In the genomic region with DNA sequence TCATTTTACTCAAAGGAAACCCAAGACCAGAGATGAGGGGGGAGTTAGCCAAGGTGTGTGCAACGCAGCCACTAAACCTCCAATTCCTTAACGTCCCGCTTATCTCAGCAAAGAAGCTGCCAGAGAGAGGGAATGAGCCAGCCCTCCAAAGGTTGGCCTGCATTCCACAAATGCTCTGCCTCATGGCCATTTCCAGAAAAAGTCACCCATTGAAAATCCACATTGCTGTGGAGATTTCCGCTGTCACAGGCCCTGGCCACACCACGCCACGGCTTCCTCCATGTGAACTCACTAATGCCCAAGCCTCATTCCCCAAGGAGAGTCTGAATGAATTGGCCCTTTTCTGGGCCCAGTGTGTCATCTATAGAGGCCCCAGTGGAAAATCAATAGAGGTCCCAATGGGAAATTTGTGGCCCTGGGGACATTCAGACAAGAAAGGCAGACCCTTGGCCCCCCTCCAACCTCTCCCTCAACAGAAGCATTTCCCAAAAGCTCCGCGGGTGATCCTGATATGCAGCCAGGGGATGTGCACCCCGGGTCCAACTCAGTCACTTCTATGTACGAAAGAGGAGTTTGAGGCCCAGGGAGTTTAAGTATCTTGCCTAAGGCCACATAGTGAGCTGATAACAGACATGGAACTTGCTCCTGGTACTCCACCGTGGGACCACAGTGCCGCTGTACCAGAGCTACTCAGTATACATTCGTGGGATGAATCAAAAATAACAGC, we compare ENCODE assay signal across 12 cellular contexts. TPM values are rescaled to one million over a fixed set of nuclear protein-coding genes. Genes with fewer than 3 reads are reported as not detected.
DNase-seq lines count a peak whose midpoint lies in the region; ATAC-seq and TF ChIP-seq lines count a peak whose summit lies in the region.
"Had no signal": no experiment of that assay in that cellular context is flagged by ENCODE, and none has a peak within 500 bp of the region (broad histone marks: within the 10 kb centered on the region; RNA-seq: fewer than 3 reads in every experiment).

No MANE protein-coding gene starts in this region.

- H3K9me2 ChIP-seq in PC-3 (replicated peaks; ENCODE audit: low read length): no peaks in the 10 kb centered on the region

- no peaks in the 10 kb centered on the region for H3K9me3 ChIP-seq in A673 (ENCODE audit: low read depth, low read length, poor library complexity, severe bottlenecking)
- no peaks in the 10 kb centered on the region for H3K9me3 ChIP-seq in PC-3 (ENCODE audit: low read length)
- H3K9me3 ChIP-seq in muscle layer of duodenum (ENCODE audit: control insufficient read depth in 1 of 2, low read length in 2 of 2): no peaks in the 10 kb centered on the region

- peaks cover 2% of the 10 kb centered on the region for H3K4me1 Mint-ChIP-seq in activated T-cell treated with anti-CD3 and anti-CD28 coated beads, Interleukin-2, amount 50 U/mL, for 24 hours (ENCODE audit: low read depth)

- H3K27ac ChIP-seq in A673 (ENCODE audit: low read depth, low read length, poor library complexity, severe bottlenecking) (peak overlapping the region; percentile 87), PC-3 (ENCODE audit: low read length) (peak overlapping the region; percentile 97), muscle layer of duodenum (ENCODE audit: low read length) (peak overlapping the region; percentile 54)

- H3K36me3 Mint-ChIP-seq in activated T-cell treated with anti-CD3 and anti-CD28 coated beads, Interleukin-2, amount 50 U/mL, for 24 hours (ENCODE audit: low read depth): no peaks in the 10 kb centered on the region
- H3K36me3 Mint-ChIP-seq: activated naive CD4-positive, alpha-beta T cell treated with anti-CD3 and anti-CD28 coated beads, Interleukin-2, amount 50 U/mL, for 24 hours; immature natural killer cell had no signal

- H3K9me3 Mint-ChIP-seq in activated T-cell treated with anti-CD3 and anti-CD28 coated beads, Interleukin-2, amount 50 U/mL, for 24 hours: no peaks in the 10 kb centered on the region
- H3K9me3 Mint-ChIP-seq: activated naive CD4-positive, alpha-beta T cell treated with anti-CD3 and anti-CD28 coated beads, Interleukin-2, amount 50 U/mL, for 24 hours; immature natural killer cell had no signal

- peaks cover 100% of the 10 kb centered on the region for H3K79me2 ChIP-seq in PC-3 (ENCODE audit: low read length)

- H2AFZ ChIP-seq in PC-3 (ENCODE audit: low read length): no peak overlapping the region

- TF ChIP-seq CTCF in A673 (conservative IDR thresholded peaks at IDR 0.05; ENCODE audit: low read depth, low read length): no peak
- TF ChIP-seq CTCF in PC-3 (conservative IDR thresholded peaks at IDR 0.05; ENCODE audit: low read depth, low read length): no peak
- no peak for TF ChIP-seq CTCF in epithelial cell of esophagus (IDR thresholded peaks at IDR 0.05; ENCODE audit: insufficient read depth, low read depth, low read length, missing control alignments)

- H3K27ac Mint-ChIP-seq in activated T-cell treated with anti-CD3 and anti-CD28 coated beads, Interleukin-2, amount 50 U/mL, for 24 hours: no peak overlapping the region
- H3K27ac Mint-ChIP-seq: activated naive CD4-positive, alpha-beta T cell treated with anti-CD3 and anti-CD28 coated beads, Interleukin-2, amount 50 U/mL, for 24 hours had no signal

- H3K4me1 ChIP-seq in A673 (ENCODE audit: insufficient read depth, low read length, poor library complexity, severe bottlenecking) (peaks cover 67% of the 10 kb centered on the region), PC-3 (ENCODE audit: insufficient read depth, low read length) (peaks cover 99% of the 10 kb centered on the region), muscle layer of duodenum (ENCODE audit: control insufficient read depth in 1 of 2, insufficient read depth in 2 of 2, low read length in 2 of 2) (peaks cover 12 to 45% of the 10 kb centered on the region in 2 donors)

- DNase-seq in A673 (ENCODE audit: low spot score): peak; percentile 57
- peak; percentile 68 for DNase-seq in PC-3
- DNase-seq in epithelial cell of esophagus (ENCODE audit: low read depth): no peak
- DNase-seq in activated T-cell treated with anti-CD3 and anti-CD28 coated beads, Interleukin-2, amount 50 U/mL, for 24 hours: no peak
- DNase-seq in NCI-H1417 treated with DMSO at 0.1 percent for 48 hours (lab: John Stamatoyannopoulos, UW): no peak
- DNase-seq in globus pallidus (ENCODE audit: low spot score): no peak
- DNase-seq: immature natural killer cell, NCI-H2029 treated with DMSO at 0.1 percent for 48 hours, T-helper 9 cell had no signal

- BruUV-seq in A673 (replicated peaks; lab: Mats Ljungman, UMichigan) (TSS peak; percentile 97), PC-3 (replicated peaks; lab: Mats Ljungman, UMichigan) (no TSS peak)

- peak overlapping the region; percentile 96 for H3K4me2 ChIP-seq in PC-3 (ENCODE audit: low read length)

- H3K27me3 ChIP-seq in A673 (replicated peaks; ENCODE audit: insufficient read depth, low read depth, low read length, poor library complexity) (no peaks in the 10 kb centered on the region), PC-3 (ENCODE audit: low read length) (no peaks in the 10 kb centered on the region), muscle layer of duodenum (ENCODE audit: low read depth, low read length) (no peaks in the 10 kb centered on the region)

- no peak overlapping the region for H3K4me3 Mint-ChIP-seq in activated T-cell treated with anti-CD3 and anti-CD28 coated beads, Interleukin-2, amount 50 U/mL, for 24 hours
- H3K4me3 Mint-ChIP-seq: activated naive CD4-positive, alpha-beta T cell treated with anti-CD3 and anti-CD28 coated beads, Interleukin-2, amount 50 U/mL, for 24 hours; immature natural killer cell had no signal

- H3K9ac ChIP-seq in PC-3 (ENCODE audit: low read length): peak overlapping the region; percentile 77

- H3K27me3 Mint-ChIP-seq in activated T-cell treated with anti-CD3 and anti-CD28 coated beads, Interleukin-2, amount 50 U/mL, for 24 hours: peaks cover 7% of the 10 kb centered on the region
- H3K27me3 Mint-ChIP-seq: activated naive CD4-positive, alpha-beta T cell treated with anti-CD3 and anti-CD28 coated beads, Interleukin-2, amount 50 U/mL, for 24 hours had no signal

- peak overlapping the region; percentile 8 for H3K4me3 ChIP-seq in A673 (ENCODE audit: low read depth, low read length, poor library complexity, severe bottlenecking)
- peak overlapping the region; percentile 83 for H3K4me3 ChIP-seq in PC-3 (ENCODE audit: low read length)
- peak overlapping the region; percentile 14 for H3K4me3 ChIP-seq in epithelial cell of esophagus (ENCODE audit: low read length)
- peak overlapping the region in 1 of 2 donors; percentile 16 for H3K4me3 ChIP-seq in muscle layer of duodenum (ENCODE audit: low read depth in 1 of 2, low read length in 2 of 2)

- peak; percentile 0; the same call in 1 of the 2 replicates for ATAC-seq in PC-3
- ATAC-seq in GM18502 (IDR thresholded peaks at IDR 0.05; ENCODE audit: poor library complexity, unreplicated experiment): no peak

- intact Hi-C loops in A673 (cut with micrococcal nuclease; ENCODE audit: unreplicated experiment) (no loop called here), PC-3 (cut with micrococcal nuclease) (loop anchor here (2.0 to 5.0 kb wide), 2 partner anchors 40 to 68 kb away; no protein-coding TSS in a partner anchor)

- H3F3A ChIP-seq in PC-3 (ENCODE audit: low read length, unreplicated experiment): peaks cover 33% of the 10 kb centered on the region

- peaks cover 52% of the 10 kb centered on the region for H3K36me3 ChIP-seq in A673 (ENCODE audit: insufficient read depth, low read length, poor library complexity, severe bottlenecking)
- H3K36me3 ChIP-seq in PC-3 (ENCODE audit: low read depth, low read length): peaks cover 74% of the 10 kb centered on the region
- H3K36me3 ChIP-seq in muscle layer of duodenum (ENCODE audit: control insufficient read depth in 1 of 2, insufficient read depth in 2 of 2, low read length in 2 of 2): peaks cover 4 to 18% of the 10 kb centered on the region in 2 donors

- CTCF ChIA-PET in A673 (lab: Charles Lee) (no interaction called here), PC-3 (lab: Charles Lee) (no interaction called here)

- POLR2A ChIA-PET in A673 (lab: Charles Lee; ENCODE audit: low non-redundant PET): no interaction called here
- POLR2A ChIA-PET in PC-3 (lab: Charles Lee; ENCODE audit: unreplicated experiment): interaction anchor here (0.6 to 0.8 kb wide), 2 partner anchors 26 to 41 kb away, joined by 4 read pairs; no protein-coding TSS in a partner anchor

- H4K20me1 ChIP-seq in PC-3 (ENCODE audit: low read length): peaks cover 39% of the 10 kb centered on the region

RNA-seq across cellular contexts. Expression of a gene that starts 8.8 kb away (rescaled TPM):
- total RNA-seq in A673 (2021) (70.5 and 91.6 TPM in 2 replicates), PC-3 (2014; rRNA removed) (459 and 567 TPM in 2 replicates)

Comparison
In these comparisons a context has a peak if more than half of its experiments do, and no peak if none do; other contexts are left out.
1. DNase-seq: peak in A673 (single experiment) and PC-3 (single experiment); none in epithelial cell of esophagus (single experiment), activated T-cell treated with anti-CD3 and anti-CD28 coated beads, Interleukin-2, amount 50 U/mL, for 24 hours (single experiment), NCI-H1417 treated with DMSO at 0.1 percent for 48 hours (single experiment) and globus pallidus (single experiment).
2. Peak in every context shown above with its lines, with median percentiles within 50 percentile points of each other: H3K27ac ChIP-seq.